16 cellular contexts compared by ENCODE assay signal in genomic region chr7:11457419-11457818, GRCh38.
DNase-seq lines count a peak whose midpoint lies in the region; ATAC-seq and TF ChIP-seq lines count a peak whose summit lies in the region.
"Had no signal": no experiment of that assay in that cellular context is flagged by ENCODE, and none has a peak within 500 bp of the region (broad histone marks: within the 10 kb centered on the region; RNA-seq: fewer than 3 reads in every experiment).

No MANE protein-coding gene starts in this region.

- H3K27ac Mint-ChIP-seq in GM23338, result peak overlapping the region; percentile 42; the same call in 1 of the 2 replicates
- H3K27ac Mint-ChIP-seq in endodermal cell, result no peak overlapping the region
- H3K27ac Mint-ChIP-seq: CD8-positive, alpha-beta T cell; H9; HFFc6 had no signal

- H3K27ac ChIP-seq in GM23338 (ENCODE audit: low read depth) (no peak overlapping the region), smooth muscle cell (ENCODE audit: low read depth) (no peak overlapping the region), endodermal cell (ENCODE audit: low read depth, low read length) (no peak overlapping the region)
- H3K27ac ChIP-seq: HL-60 had no signal

- H3K9me3 ChIP-seq in smooth muscle cell (replicated peaks; ENCODE audit: low read depth) (no peaks in the 10 kb centered on the region), endodermal cell (ENCODE audit: control insufficient read depth, low read length) (no peaks in the 10 kb centered on the region)
- H3K9me3 ChIP-seq: A549, Caco-2 had no signal

- H3K27me3 ChIP-seq in GM23338 (ENCODE audit: insufficient read depth), result no peaks in the 10 kb centered on the region
- H3K27me3 ChIP-seq in smooth muscle cell (ENCODE audit: low read depth), result no peaks in the 10 kb centered on the region
- H3K27me3 ChIP-seq in endodermal cell (ENCODE audit: control insufficient read depth, insufficient read depth, low read length, poor library complexity, severe bottlenecking), result no peaks in the 10 kb centered on the region

- no peaks in the 10 kb centered on the region for H3K9me3 Mint-ChIP-seq in GM23338
- H3K9me3 Mint-ChIP-seq in endodermal cell, result no peaks in the 10 kb centered on the region
- H3K9me3 Mint-ChIP-seq: CD14-positive monocyte; CD8-positive, alpha-beta T cell; H9 had no signal

- H3K36me3 ChIP-seq in GM23338 (ENCODE audit: insufficient read depth) (no peaks in the 10 kb centered on the region), smooth muscle cell (ENCODE audit: low read depth) (no peaks in the 10 kb centered on the region), endodermal cell (ENCODE audit: control insufficient read depth, insufficient read depth, low read length) (no peaks in the 10 kb centered on the region)

- no peak for DNase-seq in GM23338 (ENCODE audit: low spot score)
- DNase-seq in HEK293T (ENCODE audit: extremely low spot score), result peak; percentile 23
- no peak for DNase-seq in smooth muscle cell (lab: John Stamatoyannopoulos, UW; ENCODE audit: unreplicated experiment)
- DNase-seq in endodermal cell, result no peak
- no peak for DNase-seq in medulla oblongata (ENCODE audit: extremely low spot score)
- DNase-seq: Caco-2; CD8-positive, alpha-beta T cell; DMS53; GF-D8; H9; HFFc6 had no signal

- no peaks in the 10 kb centered on the region for H3K27me3 Mint-ChIP-seq in GM23338 (ENCODE audit: insufficient read depth, low read depth, poor library complexity)
- H3K27me3 Mint-ChIP-seq in endodermal cell (ENCODE audit: insufficient read depth), result no peaks in the 10 kb centered on the region

- H3F3A ChIP-seq in GM23338 (replicated peaks; ENCODE audit: low read depth) (no peaks in the 10 kb centered on the region), smooth muscle cell (ENCODE audit: low read depth) (no peaks in the 10 kb centered on the region)

- CTCF ChIA-PET in HEK293T (lab: Yijun Ruan, JAX), result no interaction called here

- no peaks in the 10 kb centered on the region for H3K79me2 ChIP-seq in GM23338 (replicated peaks; ENCODE audit: insufficient read depth)
- H3K79me2 ChIP-seq in smooth muscle cell (ENCODE audit: low read depth), result no peaks in the 10 kb centered on the region

- H3K4me1 Mint-ChIP-seq in GM23338 (peaks cover 3% of the 10 kb centered on the region; the same call in 1 of the 3 replicates), endodermal cell (peaks cover 4% of the 10 kb centered on the region)
- H3K4me1 Mint-ChIP-seq: H9 had no signal

- WGBS in smooth muscle cell (ENCODE audit: low lambda C conversion rate), result 58% methylated on average over 3 of the region's 3 CpGs
- 97 to 100% methylated on average over 3 of the region's 3 CpGs for WGBS in endodermal cell (ENCODE audit: insufficient coverage in 1 of 2, insufficient read length in 1 of 2), 2 experiments

- H3K9ac ChIP-seq in smooth muscle cell (ENCODE audit: low read depth) (no peak overlapping the region), endodermal cell (ENCODE audit: extremely low read depth, low read length, poor library complexity, severe bottlenecking) (no peak overlapping the region)

- H3K4me1 ChIP-seq in GM23338 (ENCODE audit: insufficient read depth), result no peaks in the 10 kb centered on the region
- no peaks in the 10 kb centered on the region for H3K4me1 ChIP-seq in smooth muscle cell (ENCODE audit: low read depth)
- H3K4me1 ChIP-seq in endodermal cell (ENCODE audit: control insufficient read depth, insufficient read depth, low read length), result no peaks in the 10 kb centered on the region
- H3K4me1 ChIP-seq: Caco-2 had no signal

- H3K9me2 ChIP-seq in GM23338 (ENCODE audit: insufficient read depth), result no peaks in the 10 kb centered on the region

- H3K4me3 ChIP-seq in GM23338 (no peak overlapping the region), smooth muscle cell (no peak overlapping the region), endodermal cell (ENCODE audit: low read length) (no peak overlapping the region)
- H3K4me3 ChIP-seq: A549 had no signal

- H2AFZ ChIP-seq in GM23338 (no peak overlapping the region), smooth muscle cell (ENCODE audit: low read depth) (peak overlapping the region; percentile 38)

- POLR2A ChIA-PET in HEK293T (lab: Yijun Ruan, JAX), result interaction anchor here (0.8 kb wide), 1 partner anchor 754 kb away, joined by 4 read pairs; the partner anchor contains the start of gene TMEM106B

- no peak overlapping the region for H3K4me2 ChIP-seq in GM23338
- H3K4me2 ChIP-seq in smooth muscle cell, result no peak overlapping the region

- H3K36me3 Mint-ChIP-seq in GM23338 (ENCODE audit: low read depth), result no peaks in the 10 kb centered on the region
- no peaks in the 10 kb centered on the region for H3K36me3 Mint-ChIP-seq in endodermal cell (ENCODE audit: low read depth)
- H3K36me3 Mint-ChIP-seq: CD14-positive monocyte; CD8-positive, alpha-beta T cell had no signal

- H4K20me1 ChIP-seq in GM23338 (replicated peaks; ENCODE audit: insufficient read depth), result no peaks in the 10 kb centered on the region
- no peaks in the 10 kb centered on the region for H4K20me1 ChIP-seq in smooth muscle cell (ENCODE audit: low read depth)

- H3K4me3 Mint-ChIP-seq in GM23338 (no peak overlapping the region), endodermal cell (no peak overlapping the region)
- H3K4me3 Mint-ChIP-seq: CD14-positive monocyte; CD8-positive, alpha-beta T cell; H9; HFFc6 had no signal

- ATAC-seq in GM23338, result no peak
- no peak for ATAC-seq in SK-N-SH treated with all-trans-retinoic acid at 6 μM for 48 hours
- no peak for ATAC-seq in HG02970 (IDR thresholded peaks at IDR 0.05; ENCODE audit: low FRiP score, unreplicated experiment)
- ATAC-seq: A549; CD8-positive, alpha-beta T cell had no signal

- no peak for TF ChIP-seq CTCF in GM23338 (conservative IDR thresholded peaks at IDR 0.05; ENCODE audit: low read depth in 2 of 2)
- TF ChIP-seq CTCF in smooth muscle cell (IDR thresholded peaks at IDR 0.05; ENCODE audit: borderline replicate concordance, insufficient read depth, poor library complexity, severe bottlenecking), result no peak
- no peak for TF ChIP-seq CTCF in endodermal cell (conservative IDR thresholded peaks at IDR 0.05)

TF ChIP-seq in HEK293T, 16 proteins besides CTCF, POLR2A, EP300 and RAD21:
- no peak for TF ChIP-seq FOXK2 (IDR thresholded peaks at IDR 0.05)
- peak; percentile 87 for TF ChIP-seq PKNOX1 (IDR thresholded peaks at IDR 0.05)
- peak; percentile 83; the same call in 1 of the 2 replicates for TF ChIP-seq CTBP1 (IDR thresholded peaks at IDR 0.05; ENCODE audit: borderline replicate concordance)
- 0 out of 2 replicates have a peak, but pooled peaks have one; percentile 22 for TF ChIP-seq ARNT (IDR thresholded peaks at IDR 0.05)

TF ChIP-seq in SK-N-SH treated with all-trans-retinoic acid at 6 μM for 48 hours, 23 proteins besides CTCF, POLR2A, EP300 and RAD21:
- TF ChIP-seq TCF4 (CRISPR knock-in tag; IDR thresholded peaks at IDR 0.05; ENCODE audit: borderline replicate concordance) (0 out of 2 replicates have a peak, but pooled peaks have one; percentile 33), SNAI2 (CRISPR knock-in tag; IDR thresholded peaks at IDR 0.05) (no peak)
